In the genomic region with DNA sequence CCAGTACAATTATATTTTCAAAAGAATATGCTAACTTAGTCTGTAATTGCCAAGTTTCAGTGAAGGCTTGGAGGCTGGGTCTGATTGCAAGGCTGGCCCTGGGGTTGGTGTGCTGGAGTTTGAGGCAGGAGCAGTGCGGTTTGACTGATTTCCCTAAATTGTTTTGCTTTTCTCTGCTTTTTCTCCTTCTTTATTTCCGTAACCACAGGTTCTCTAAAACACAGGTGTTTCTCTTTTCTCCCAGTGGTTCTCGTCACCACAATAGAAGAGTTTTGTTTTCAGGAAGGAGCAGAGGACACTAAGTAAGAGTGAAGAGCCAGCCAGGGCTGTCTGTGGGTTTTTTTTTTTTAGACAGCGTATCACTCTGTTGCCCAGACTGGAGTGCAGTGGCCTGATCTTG, we compare ENCODE assay signal across 9 cellular contexts. TPM values are rescaled to one million over a fixed set of nuclear protein-coding genes. Genes with fewer than 3 reads are reported as not detected.
DNase-seq lines count a peak whose midpoint lies in the region; ATAC-seq and TF ChIP-seq lines count a peak whose summit lies in the region.
"Had no signal": no experiment of that assay in that cellular context is flagged by ENCODE, and none has a peak within 500 bp of the region (broad histone marks: within the 10 kb centered on the region; RNA-seq: fewer than 3 reads in every experiment).

No MANE protein-coding gene starts in this region.

- no peak for TF ChIP-seq POLR2A in breast epithelium (IDR thresholded peaks at IDR 0.05)
- no peak for TF ChIP-seq POLR2A in uterus (IDR thresholded peaks at IDR 0.05)

- H3K4me1 ChIP-seq in heart right ventricle (peaks cover 0 to 35% (median 22%) of the 10 kb centered on the region in 9 donors), breast epithelium (peaks cover 0 to 9% of the 10 kb centered on the region in 2 donors), uterus (peaks cover 3 to 22% of the 10 kb centered on the region in 2 donors)

- ATAC-seq in heart right ventricle (no peak), HG03103 (IDR thresholded peaks at IDR 0.05; ENCODE audit: low read depth, unreplicated experiment) (peak; percentile 57), left lobe of liver (no peak)

- H3K4me3 ChIP-seq in heart right ventricle = no peak overlapping the region
- H3K4me3 ChIP-seq in breast epithelium = no peak overlapping the region
- no peak overlapping the region for H3K4me3 ChIP-seq in uterus

- 80 to 82% methylated on average over 4 of the region's 4 CpGs for WGBS in heart right ventricle, 2 donors

- intact Hi-C loops in heart right ventricle (cut with DNase I) = no loop called here
- intact Hi-C loops in cardiac septum (cut with DNase I) = no loop called here
- intact Hi-C loops in breast epithelium (cut with DNase I; ENCODE audit: low total_unique reads) = no loop called here
- intact Hi-C loops in uterus (cut with DNase I; ENCODE audit: low total_unique reads) = no loop called here

- no peaks in the 10 kb centered on the region for H3K9me3 ChIP-seq in heart right ventricle
- H3K9me3 ChIP-seq in breast epithelium = no peaks in the 10 kb centered on the region
- H3K9me3 ChIP-seq in uterus = no peaks in the 10 kb centered on the region

- H3K27me3 ChIP-seq in heart right ventricle (no peaks in the 10 kb centered on the region), breast epithelium (no peaks in the 10 kb centered on the region), uterus (no peaks in the 10 kb centered on the region)

- no peak for DNase-seq in heart right ventricle
- DNase-seq in cardiac septum (ENCODE audit: low spot score) = no peak
- DNase-seq in breast epithelium (ENCODE audit: low spot score in 2 of 2) = no peak
- DNase-seq in uterus = no peak
- DNase-seq in activated CD4-positive, CD25-positive, alpha-beta regulatory T cell treated with anti-CD3 and anti-CD28 coated beads, Interleukin-2, amount 50 U/mL, for 72 hours = no peak
- DNase-seq in left lobe of liver (ENCODE audit: low spot score) = no peak
- no peak for DNase-seq in stimulated activated CD8-positive, alpha-beta memory T cell treated with anti-CD3 and anti-CD28 coated beads, Interleukin-4, amount 100 ng/mL, for 48 hours
- DNase-seq: NCI-H774 had no signal

- no peak for TF ChIP-seq CTCF in heart right ventricle (IDR thresholded peaks at IDR 0.05)
- TF ChIP-seq CTCF in breast epithelium (IDR thresholded peaks at IDR 0.05) = no peak
- TF ChIP-seq CTCF in uterus (IDR thresholded peaks at IDR 0.05) = no peak

- peak overlapping the region in 8 of 10 donors; percentile 9 to 83 (median 65) for H3K27ac ChIP-seq in heart right ventricle
- H3K27ac ChIP-seq in breast epithelium = peak overlapping the region; percentile 83 to 88
- H3K27ac ChIP-seq in uterus = peak overlapping the region; percentile 79 to 83

- H3K36me3 ChIP-seq in heart right ventricle = no peaks in the 10 kb centered on the region
- H3K36me3 ChIP-seq in breast epithelium = no peaks in the 10 kb centered on the region
- no peaks in the 10 kb centered on the region for H3K36me3 ChIP-seq in uterus

RNA-seq across cellular contexts. Expression of a gene that starts 8.2 kb away (rescaled TPM):
- total RNA-seq in heart right ventricle (10 to 100 TPM; 27.9 to 39.7 (median 31.6) TPM), cardiac septum (34.2 TPM), breast epithelium (10 to 100 TPM; 61.6 to 83.2 (median 75.7) TPM), uterus (10 to 100 TPM; 31.0 to 65.9 (median 50.5) TPM), left lobe of liver (25.5 TPM)
- 10 to 100 TPM; 18.8 to 20.9 TPM for polyA plus RNA-seq in heart right ventricle
